1 cellular context compared by ENCODE assay signal in genomic region chr2:26429779-26430654, GRCh38.
TF ChIP-seq lines count a peak whose summit lies in the region.

No MANE protein-coding gene starts in this region.

TF ChIP-seq in H1, 55 proteins besides CTCF, POLR2A, EP300 and RAD21 (continued from another document):
- TF ChIP-seq SIN3A (conservative IDR thresholded peaks at IDR 0.05 in 1 of 2, IDR thresholded peaks at IDR 0.05 in 1 of 2; ENCODE audit: low read depth in 1 of 2, low read length in 2 of 2) (no peak), SP4 (IDR thresholded peaks at IDR 0.05; ENCODE audit: low read length) (no peak), USF2 (IDR thresholded peaks at IDR 0.05; ENCODE audit: low read length) (no peak), RBBP5 (IDR thresholded peaks at IDR 0.05; ENCODE audit: borderline replicate concordance, low read depth, low read length) (no peak), JUND (IDR thresholded peaks at IDR 0.05; ENCODE audit: low read length) (no peak), SAP30 (IDR thresholded peaks at IDR 0.05; ENCODE audit: insufficient read depth, insufficient replicate concordance, low read length) (no peak), MAFK (IDR thresholded peaks at IDR 0.05; ENCODE audit: low read depth, low read length) (no peak), TEAD4 (IDR thresholded peaks at IDR 0.05; ENCODE audit: low read depth, low read length) (no peak), POU5F1 (IDR thresholded peaks at IDR 0.05; ENCODE audit: low read depth, low read length) (no peak), CBX5 (IDR thresholded peaks at IDR 0.05; ENCODE audit: low read depth, low read length) (no peak), CREB1 (IDR thresholded peaks at IDR 0.05) (no peak), SUZ12 (IDR thresholded peaks at IDR 0.05; ENCODE audit: low read length) (no peak), TAF7 (optimal IDR thresholded peaks at IDR 0.05; ENCODE audit: borderline replicate concordance, low read depth, low read length) (no peak), SRF (IDR thresholded peaks at IDR 0.05; ENCODE audit: low read depth, low read length) (no peak), EZH2 (IDR thresholded peaks at IDR 0.05; ENCODE audit: low read depth, low read length, severe bottlenecking) (no peak), CHD1 (IDR thresholded peaks at IDR 0.05; ENCODE audit: low read depth, low read length) (no peak)
TF ChIP-seq in H1: peak in this region for 0.
